In genomic region chr3:44762170-44762677, GRCh38 we compare ENCODE assay signal across 8 cellular contexts. TPM values are rescaled to one million over a fixed set of nuclear protein-coding genes. Genes with fewer than 3 reads are reported as not detected.
DNase-seq lines count a peak whose midpoint lies in the region; ATAC-seq and TF ChIP-seq lines count a peak whose summit lies in the region.

No MANE protein-coding gene starts in this region.

- peak overlapping the region; percentile 87 for H3K27ac ChIP-seq in RWPE1
- no peak overlapping the region for H3K27ac ChIP-seq in esophagus muscularis mucosa (replicated peaks in 1 of 4)
- H3K27ac ChIP-seq in prostate gland = no peak overlapping the region

- ATAC-seq in GM19025 (IDR thresholded peaks at IDR 0.05; ENCODE audit: low read depth, unreplicated experiment) = peak; percentile 5
- ATAC-seq in GM19397 (IDR thresholded peaks at IDR 0.05; ENCODE audit: unreplicated experiment) = no peak

- TF ChIP-seq POLR2A in esophagus muscularis mucosa (IDR thresholded peaks at IDR 0.05; ENCODE audit: low read depth) (no peak), prostate gland (IDR thresholded peaks at IDR 0.05) (no peak)

- H3K4me1 ChIP-seq in esophagus muscularis mucosa (peaks cover 17 to 23% (median 19%) of the 10 kb centered on the region in 4 donors), prostate gland (replicated peaks) (peaks cover 3% of the 10 kb centered on the region)

- H3K4me3 ChIP-seq in AG04449 (ENCODE audit: low read depth, low read length) = peak overlapping the region; percentile 91
- H3K4me3 ChIP-seq in esophagus muscularis mucosa = peak overlapping the region; percentile 64 to 89 (median 81)
- peak overlapping the region; percentile 64 to 77 for H3K4me3 ChIP-seq in prostate gland

- POLR2A ChIA-PET in AG04449 (lab: Yijun Ruan, JAX) = interaction anchor here (0.6 to 1.8 kb wide), 3 partner anchors 50 to 132 kb away, joined by 3 to 4 read pairs (median 3); partner anchors contain the start of gene ZNF502
- POLR2A ChIA-PET in RWPE1 (lab: Yijun Ruan, JAX; ENCODE audit: low non-redundant PET) = no interaction called here

- CTCF ChIA-PET in AG04449 (lab: Yijun Ruan, JAX) (interaction anchor here (0.7 to 2.5 kb wide), 5 partner anchors 11 to 231 kb away, joined by 3 to 12 read pairs (median 3); no protein-coding TSS in a partner anchor), RWPE1 (lab: Yijun Ruan, JAX) (interaction anchor here (0.5 to 0.6 kb wide), 2 partner anchors 15 to 96 kb away, joined by 3 read pairs; no protein-coding TSS in a partner anchor)

- DNase-seq in AG04449 (ENCODE audit: low read depth, low spot score) (no peak), RWPE1 (ENCODE audit: low spot score) (no peak), esophagus muscularis mucosa (ENCODE audit: extremely low spot score) (no peak), prostate gland (ENCODE audit: low spot score) (no peak), 8988T (no peak), medulla oblongata (ENCODE audit: extremely low spot score) (no peak)

- peaks cover 0 to 7% (median 0%) of the 10 kb centered on the region in 4 donors for H3K9me3 ChIP-seq in esophagus muscularis mucosa
- no peaks in the 10 kb centered on the region for H3K9me3 ChIP-seq in prostate gland

- intact Hi-C loops in esophagus muscularis mucosa (cut with DNase I) (loop anchor here (5.0 kb wide), 1 partner anchor 100 kb away; the partner anchor contains the start of gene TMEM42), prostate gland (cut with DNase I) (loop anchor here (5.0 to 10.0 kb wide), 2 partner anchors 50 to 103 kb away; partner anchors contain the start of genes TMEM42 and ZNF502)

- no peaks in the 10 kb centered on the region for H3K27me3 ChIP-seq in esophagus muscularis mucosa
- no peaks in the 10 kb centered on the region for H3K27me3 ChIP-seq in prostate gland (replicated peaks; ENCODE audit: insufficient read depth)

- TF ChIP-seq EP300 in esophagus muscularis mucosa (IDR thresholded peaks at IDR 0.05) = no peak

- 3% methylated on average over 9 of the region's 9 CpGs for WGBS in esophagus muscularis mucosa
- 1% methylated on average over 9 of the region's 9 CpGs for WGBS in prostate gland

- H3K36me3 ChIP-seq in esophagus muscularis mucosa (peaks cover 0 to 7% (median 0%) of the 10 kb centered on the region in 4 donors), prostate gland (no peaks in the 10 kb centered on the region)

- TF ChIP-seq CTCF in AG04449 (IDR thresholded peaks at IDR 0.05; ENCODE audit: insufficient read depth, low read length, missing control alignments) (no peak), RWPE1 (conservative IDR thresholded peaks at IDR 0.05; ENCODE audit: low read depth) (no peak), esophagus muscularis mucosa (IDR thresholded peaks at IDR 0.05) (no peak), prostate gland (IDR thresholded peaks at IDR 0.05) (no peak)

RNA-seq across cellular contexts. Expression of gene KIF15, which starts 0.6 kb away (rescaled TPM):
- total RNA-seq in esophagus muscularis mucosa = 1 to 10 TPM in 1 of 4 donors, under 1 TPM in 3; 0.26 to 1.2 (median 0.54) TPM
- 1 to 10 TPM in 1 of 2 donors, under 1 TPM in 1; 0.55 to 4.8 TPM for total RNA-seq in prostate gland

RNA-seq across cellular contexts. Expression of gene KIAA1143, which starts 0.8 kb away (rescaled TPM):
- total RNA-seq in esophagus muscularis mucosa (10 to 100 TPM; 26.2 to 33.9 (median 28.2) TPM), prostate gland (10 to 100 TPM; 23.6 to 24.4 TPM)

RNA-seq across cellular contexts. Expression of gene ZNF501, which starts 32.8 kb away (rescaled TPM):
- 1 to 10 TPM; 5.1 to 9.9 (median 6.9) TPM for total RNA-seq in esophagus muscularis mucosa
- 10 to 100 TPM in 1 of 2 donors, 1 to 10 TPM in 1; 9.7 to 23.6 TPM for total RNA-seq in prostate gland

RNA-seq across cellular contexts. Expression of gene ZNF502, which starts 49.8 kb away (rescaled TPM):
- total RNA-seq in esophagus muscularis mucosa = 1 to 10 TPM; 3.2 to 5.8 (median 5.4) TPM
- total RNA-seq in prostate gland = 1 to 10 TPM; 6.5 to 9.6 TPM
